ENCODE assay signal across 18 cellular contexts in the genomic region with DNA sequence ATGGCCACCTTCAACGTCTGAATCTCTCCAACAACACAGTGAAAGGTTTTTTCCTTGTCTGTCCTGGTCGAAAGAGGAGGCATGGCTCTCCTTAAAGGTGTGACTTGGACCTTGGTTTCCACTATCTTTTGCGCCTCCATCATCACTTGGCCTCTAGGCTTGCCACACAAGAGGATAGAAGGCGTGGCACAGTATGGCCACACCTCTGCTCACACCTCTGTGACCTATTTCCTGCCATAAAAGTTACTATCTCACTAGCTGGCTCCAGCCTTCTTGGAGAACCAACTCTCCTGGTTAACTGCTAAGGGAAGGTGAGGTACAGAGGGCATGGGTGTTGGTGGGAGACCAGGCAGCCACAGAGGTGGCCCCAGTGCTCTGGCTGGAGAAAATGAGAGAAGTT.
DNase-seq lines count a peak whose midpoint lies in the region; ATAC-seq, FAIRE-seq and TF ChIP-seq lines count a peak whose summit lies in the region.
"Had no signal": no experiment of that assay in that cellular context is flagged by ENCODE, and none has a peak within 500 bp of the region (broad histone marks: within the 10 kb centered on the region; RNA-seq: fewer than 3 reads in every experiment).

No MANE protein-coding gene starts in this region.

- H3K4me3 Mint-ChIP-seq in stimulated activated naive CD8-positive, alpha-beta T cell treated with anti-CD3 and anti-CD28 coated beads, Interleukin-15, amount 100 ng/mL, for 72 hours: peak overlapping the region in 1 of 2 donors; percentile 45
- H3K4me3 Mint-ChIP-seq in activated CD8-positive, alpha-beta T cell treated with anti-CD3 and anti-CD28 coated beads for 36 hours: no peak overlapping the region
- no peak overlapping the region for H3K4me3 Mint-ChIP-seq in activated T-cell treated with anti-CD3 and anti-CD28 coated beads, Interleukin-2, amount 50 U/mL, for 72 hours
- H3K4me3 Mint-ChIP-seq: CD8-positive, alpha-beta memory T cell; GM23338 had no signal

- DNase-seq in stimulated activated naive CD8-positive, alpha-beta T cell treated with anti-CD3 and anti-CD28 coated beads, Interleukin-15, amount 100 ng/mL, for 72 hours: no peak
- no peak for DNase-seq in stimulated activated naive CD8-positive, alpha-beta T cell treated with anti-CD3 and anti-CD28 coated beads, Interleukin-15, Interleukin-2, amounts not matched to agents 100 U/mL and 50 U/mL, for 24 hours
- DNase-seq in activated CD8-positive, alpha-beta T cell treated with anti-CD3 and anti-CD28 coated beads for 36 hours: peak; percentile 25
- DNase-seq in mucosa of descending colon: peak in 2 of 3 donors; percentile 24 to 42
- DNase-seq in urothelium cell line (ENCODE audit: low spot score): no peak
- no peak for DNase-seq in SIG-M5 treated with dmso at 0.1 percent for 504 hours (lab: John Stamatoyannopoulos, UW; ENCODE audit: unreplicated experiment)
- DNase-seq in coronary artery (ENCODE audit: low spot score): no peak
- no peak for DNase-seq in activated T-cell treated with anti-CD3 and anti-CD28 coated beads, Interleukin-2, amount 50 U/mL, for 72 hours
- DNase-seq: ACHN; CD8-positive, alpha-beta memory T cell; NCI-H1048; NCI-H146; NCI-H345; NCI-H526 treated with DMSO at 0.1 percent for 48 hours; OCI-M1 had no signal

- intact Hi-C loops in activated CD8-positive, alpha-beta T cell treated with anti-CD3 and anti-CD28 coated beads for 36 hours (cut with micrococcal nuclease): no loop called here
- intact Hi-C loops in mucosa of descending colon (cut with DNase I, micrococcal nuclease): no loop called here

- no peaks in the 10 kb centered on the region for H3K27me3 Mint-ChIP-seq in stimulated activated naive CD8-positive, alpha-beta T cell treated with anti-CD3 and anti-CD28 coated beads, Interleukin-15, amount 100 ng/mL, for 72 hours
- H3K27me3 Mint-ChIP-seq in activated CD8-positive, alpha-beta T cell treated with anti-CD3 and anti-CD28 coated beads for 36 hours: no peaks in the 10 kb centered on the region
- no peaks in the 10 kb centered on the region for H3K27me3 Mint-ChIP-seq in activated T-cell treated with anti-CD3 and anti-CD28 coated beads, Interleukin-2, amount 50 U/mL, for 72 hours (ENCODE audit: low read depth)

- no peaks in the 10 kb centered on the region for H3K36me3 ChIP-seq in mucosa of descending colon (ENCODE audit: low read depth)

- no peak for TF ChIP-seq CTCF in activated CD8-positive, alpha-beta T cell treated with anti-CD3 and anti-CD28 coated beads for 36 hours (IDR thresholded peaks at IDR 0.05)
- TF ChIP-seq CTCF in mucosa of descending colon (IDR thresholded peaks at IDR 0.05) (no peak), coronary artery (IDR thresholded peaks at IDR 0.05) (no peak)

- H3K9me3 Mint-ChIP-seq in stimulated activated naive CD8-positive, alpha-beta T cell treated with anti-CD3 and anti-CD28 coated beads, Interleukin-15, amount 100 ng/mL, for 72 hours: peaks cover 0 to 4% of the 10 kb centered on the region in 2 donors
- peaks cover 5% of the 10 kb centered on the region for H3K9me3 Mint-ChIP-seq in activated CD8-positive, alpha-beta T cell treated with anti-CD3 and anti-CD28 coated beads for 36 hours
- H3K9me3 Mint-ChIP-seq in activated T-cell treated with anti-CD3 and anti-CD28 coated beads, Interleukin-2, amount 50 U/mL, for 72 hours: peaks cover 0 to 5% of the 10 kb centered on the region in 2 donors
- H3K9me3 Mint-ChIP-seq: CD8-positive, alpha-beta memory T cell had no signal

- ATAC-seq in stimulated activated naive CD8-positive, alpha-beta T cell treated with anti-CD3 and anti-CD28 coated beads, Interleukin-15, amount 100 ng/mL, for 72 hours: peak; percentile 41
- no peak for ATAC-seq in stimulated activated naive CD8-positive, alpha-beta T cell treated with anti-CD3 and anti-CD28 coated beads, Interleukin-15, Interleukin-2, amounts not matched to agents 100 U/mL and 50 U/mL, for 24 hours
- peak; percentile 37 for ATAC-seq in activated CD8-positive, alpha-beta T cell treated with anti-CD3 and anti-CD28 coated beads for 36 hours
- peak; percentile 88 for ATAC-seq in mucosa of descending colon
- ATAC-seq in activated T-cell treated with anti-CD3 and anti-CD28 coated beads, Interleukin-2, amount 50 U/mL, for 72 hours (replicated peaks in 1 of 2): no peak
- ATAC-seq: GM23338 had no signal

- peak; percentile 35 for FAIRE-seq in urothelium cell line (lab: Jason Lieb, UNC)

- no peak overlapping the region for H3K4me3 ChIP-seq in mucosa of descending colon
- no peak overlapping the region for H3K4me3 ChIP-seq in coronary artery
- H3K4me3 ChIP-seq: GM23338 had no signal

- no peak overlapping the region for H3K27ac Mint-ChIP-seq in stimulated activated naive CD8-positive, alpha-beta T cell treated with anti-CD3 and anti-CD28 coated beads, Interleukin-15, amount 100 ng/mL, for 72 hours
- peak overlapping the region; percentile 9 for H3K27ac Mint-ChIP-seq in activated CD8-positive, alpha-beta T cell treated with anti-CD3 and anti-CD28 coated beads for 36 hours
- H3K27ac Mint-ChIP-seq in activated T-cell treated with anti-CD3 and anti-CD28 coated beads, Interleukin-2, amount 50 U/mL, for 72 hours: no peak overlapping the region
- H3K27ac Mint-ChIP-seq: GM23338 had no signal

- no peak overlapping the region for H3K27ac ChIP-seq in coronary artery
- H3K27ac ChIP-seq: HL-60, RWPE1 had no signal

- no peaks in the 10 kb centered on the region for H3K36me3 Mint-ChIP-seq in activated CD8-positive, alpha-beta T cell treated with anti-CD3 and anti-CD28 coated beads for 36 hours (ENCODE audit: low read depth)
- H3K36me3 Mint-ChIP-seq in activated T-cell treated with anti-CD3 and anti-CD28 coated beads, Interleukin-2, amount 50 U/mL, for 72 hours (ENCODE audit: insufficient read depth in 2 of 2): no peaks in the 10 kb centered on the region

- H3K9me3 ChIP-seq in mucosa of descending colon: no peaks in the 10 kb centered on the region

- CTCF ChIA-PET in activated CD8-positive, alpha-beta T cell treated with anti-CD3 and anti-CD28 coated beads for 36 hours (lab: Charles Lee): no interaction called here

- no peaks in the 10 kb centered on the region for H3K4me1 ChIP-seq in mucosa of descending colon (ENCODE audit: low read depth)

- POLR2A ChIA-PET in activated CD8-positive, alpha-beta T cell treated with anti-CD3 and anti-CD28 coated beads for 36 hours (lab: Charles Lee): interaction anchor here (1.0 kb wide), 1 partner anchor 10 kb away, joined by 3 read pairs; no protein-coding TSS in a partner anchor

- H3K4me1 Mint-ChIP-seq in stimulated activated naive CD8-positive, alpha-beta T cell treated with anti-CD3 and anti-CD28 coated beads, Interleukin-15, amount 100 ng/mL, for 72 hours: peaks cover 52% of the 10 kb centered on the region
- peaks cover 40% of the 10 kb centered on the region for H3K4me1 Mint-ChIP-seq in activated CD8-positive, alpha-beta T cell treated with anti-CD3 and anti-CD28 coated beads for 36 hours (ENCODE audit: low read depth)
- H3K4me1 Mint-ChIP-seq in activated T-cell treated with anti-CD3 and anti-CD28 coated beads, Interleukin-2, amount 50 U/mL, for 72 hours (ENCODE audit: low read depth): peaks cover 29% of the 10 kb centered on the region
- H3K4me1 Mint-ChIP-seq: GM23338 had no signal

Comparison
In these comparisons a context has a peak if more than half of its experiments do, and no peak if none do; other contexts are left out.
1. ATAC-seq: peak in stimulated activated naive CD8-positive, alpha-beta T cell treated with anti-CD3 and anti-CD28 coated beads, Interleukin-15, amount 100 ng/mL, for 72 hours (single experiment), activated CD8-positive, alpha-beta T cell treated with anti-CD3 and anti-CD28 coated beads for 36 hours (single experiment) and mucosa of descending colon (single experiment); none in stimulated activated naive CD8-positive, alpha-beta T cell treated with anti-CD3 and anti-CD28 coated beads, Interleukin-15, Interleukin-2, amounts not matched to agents 100 U/mL and 50 U/mL, for 24 hours (single experiment) and activated T-cell treated with anti-CD3 and anti-CD28 coated beads, Interleukin-2, amount 50 U/mL, for 72 hours (0 of 2).
2. DNase-seq: peak in activated CD8-positive, alpha-beta T cell treated with anti-CD3 and anti-CD28 coated beads for 36 hours (single experiment) and mucosa of descending colon (2 of 3); none in stimulated activated naive CD8-positive, alpha-beta T cell treated with anti-CD3 and anti-CD28 coated beads, Interleukin-15, amount 100 ng/mL, for 72 hours (0 of 2), stimulated activated naive CD8-positive, alpha-beta T cell treated with anti-CD3 and anti-CD28 coated beads, Interleukin-15, Interleukin-2, amounts not matched to agents 100 U/mL and 50 U/mL, for 24 hours (single experiment), urothelium cell line (single experiment), SIG-M5 treated with dmso at 0.1 percent for 504 hours (single experiment), coronary artery (single experiment) and activated T-cell treated with anti-CD3 and anti-CD28 coated beads, Interleukin-2, amount 50 U/mL, for 72 hours (0 of 2).